Comparison of ENCODE assay signal across 22 cellular contexts in the genomic region with DNA sequence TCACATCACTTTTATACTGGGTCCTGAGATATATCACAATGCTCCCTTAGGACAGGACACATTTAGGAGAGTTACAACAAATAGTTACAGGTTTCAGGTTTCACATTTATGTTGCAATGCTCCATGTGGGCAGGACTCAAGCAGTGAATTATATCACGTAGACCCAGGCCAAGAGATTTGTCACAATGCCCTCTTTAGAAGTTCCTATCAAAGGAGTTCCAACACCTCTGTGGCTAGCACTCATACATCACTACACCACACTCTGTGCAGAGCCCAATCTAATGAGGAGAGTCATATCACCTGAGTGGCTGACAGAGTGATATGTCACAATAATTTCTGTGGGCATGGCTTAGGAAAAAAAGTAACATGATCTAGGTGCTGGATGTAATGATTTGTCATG.
"Had no signal": no experiment of that assay in that cellular context is flagged by ENCODE, and none has a peak within 500 bp of the region (broad histone marks: within the 10 kb centered on the region; RNA-seq: fewer than 3 reads in every experiment).

No MANE protein-coding gene starts in this region.

- DNase-seq: colonic mucosa; cortex of kidney; effector CD8-positive, alpha-beta T cell; effector memory CD8-positive, alpha-beta T cell; endodermal cell; erythroblast; esophagus squamous epithelium; foreskin fibroblast; foreskin melanocyte; heart left ventricle; hypothalamus; left cardiac atrium; left lung; left ventricle myocardium superior; lower lobe of right lung; mesendoderm; midbrain had no signal

- H3K27ac ChIP-seq: colonic mucosa, esophagus squamous epithelium, gastroesophageal sphincter, heart left ventricle, hepatocyte, left lung, lower lobe of right lung had no signal

- H3K27ac Mint-ChIP-seq: dendritic cell treated with granulocyte-macrophage colony-stimulating factor and Interleukin-4, amounts not matched to agents 40 ng/mL and 50 ng/mL, for 4 days; effector memory CD8-positive, alpha-beta T cell; endodermal cell; memory B cell had no signal

- H3K9me3 Mint-ChIP-seq: dendritic cell treated with granulocyte-macrophage colony-stimulating factor and Interleukin-4, amounts not matched to agents 40 ng/mL and 50 ng/mL, for 4 days; effector memory CD8-positive, alpha-beta T cell; endodermal cell; memory B cell had no signal

- ATAC-seq: effector memory CD8-positive, alpha-beta T cell; esophagus mucosa; gastroesophageal sphincter; heart left ventricle; left cardiac atrium; left lung; left ventricle myocardium superior; lower lobe of right lung had no signal

- H3K4me1 ChIP-seq: colonic mucosa, esophagus squamous epithelium, gastroesophageal sphincter, heart left ventricle, left lung, lower lobe of right lung had no signal

- H3K4me3 ChIP-seq: colonic mucosa, esophagus squamous epithelium, gastroesophageal sphincter, heart left ventricle, hepatocyte, left lung, lower lobe of right lung had no signal

- H3K27me3 Mint-ChIP-seq: dendritic cell treated with granulocyte-macrophage colony-stimulating factor and Interleukin-4, amounts not matched to agents 40 ng/mL and 50 ng/mL, for 4 days; memory B cell had no signal

- H3K4me3 Mint-ChIP-seq: dendritic cell treated with granulocyte-macrophage colony-stimulating factor and Interleukin-4, amounts not matched to agents 40 ng/mL and 50 ng/mL, for 4 days; effector memory CD8-positive, alpha-beta T cell; endodermal cell; memory B cell had no signal

- H3K27me3 ChIP-seq: colonic mucosa, esophagus squamous epithelium, gastroesophageal sphincter, heart left ventricle, hepatocyte, left lung had no signal

- H3K4me1 Mint-ChIP-seq: endodermal cell, memory B cell had no signal

- H3K9me3 ChIP-seq: colonic mucosa, esophagus squamous epithelium, gastroesophageal sphincter, heart left ventricle, left lung, lower lobe of right lung had no signal

- H3K36me3 ChIP-seq: colonic mucosa, esophagus squamous epithelium, gastroesophageal sphincter, heart left ventricle, left lung, lower lobe of right lung had no signal

- H3K36me3 Mint-ChIP-seq: memory B cell had no signal
